Comparison of ENCODE assay signal across 9 cellular contexts in the genomic region with DNA sequence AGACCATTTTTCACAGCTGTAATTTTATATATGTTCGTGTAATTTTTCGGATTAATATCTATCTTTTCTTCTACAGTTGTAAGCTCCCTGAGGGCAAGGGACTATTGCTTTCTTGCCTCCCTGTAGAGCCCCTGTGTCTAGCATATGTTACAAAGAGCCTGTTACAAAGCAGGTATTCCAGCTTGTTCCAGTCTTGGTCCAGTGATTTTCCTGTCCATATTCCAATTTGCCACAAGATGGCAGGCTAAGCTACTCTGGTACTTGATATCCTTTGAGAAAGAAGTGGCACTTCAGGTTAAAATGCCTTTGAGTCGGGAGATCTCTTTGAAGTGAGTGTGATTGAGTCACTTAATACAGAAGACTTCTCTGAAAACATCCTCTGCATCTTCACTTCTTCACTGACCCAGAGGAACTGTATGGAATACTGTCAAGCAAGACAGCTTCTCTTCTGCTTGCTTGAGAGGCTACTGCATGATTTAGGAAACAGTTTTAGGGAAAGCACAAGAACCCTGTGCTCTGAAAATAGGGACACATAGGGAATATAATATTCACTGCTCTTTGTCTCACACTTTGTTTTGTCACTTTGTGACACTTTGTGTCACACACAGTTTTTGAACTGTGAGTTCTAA. TPM values are rescaled to one million over a fixed set of nuclear protein-coding genes. Genes with fewer than 3 reads are reported as not detected.
DNase-seq lines count a peak whose midpoint lies in the region; ATAC-seq, FAIRE-seq and TF ChIP-seq lines count a peak whose summit lies in the region.
"Had no signal": no experiment of that assay in that cellular context is flagged by ENCODE, and none has a peak within 500 bp of the region (broad histone marks: within the 10 kb centered on the region; RNA-seq: fewer than 3 reads in every experiment).

No MANE protein-coding gene starts in this region.

- H3K4me1 Mint-ChIP-seq in CD8-positive, alpha-beta memory T cell: peaks cover 15 to 25% (median 15%) of the 10 kb centered on the region in 3 donors

- H3K27ac Mint-ChIP-seq in CD8-positive, alpha-beta memory T cell: no peak overlapping the region

- H3K4me1 ChIP-seq in CD8-positive, alpha-beta memory T cell (ENCODE audit: insufficient read depth, low read length): peaks cover 9% of the 10 kb centered on the region

- intact Hi-C loops in sciatic nerve (cut with DNase I): no loop called here

- no peak overlapping the region for H3K27ac ChIP-seq in CD8-positive, alpha-beta memory T cell (ENCODE audit: low read depth, low read length)

- TF ChIP-seq CTCF in HFF-Myc (IDR thresholded peaks at IDR 0.05; ENCODE audit: low read depth, low read length, missing control alignments) (peak; percentile 63), bronchial epithelial cell (IDR thresholded peaks at IDR 0.05; ENCODE audit: insufficient read depth, low read length, severe bottlenecking) (peak; percentile 70)

- POLR2A ChIA-PET in CD8-positive, alpha-beta memory T cell (lab: Charles Lee): no interaction called here

- DNase-seq in AML-193 (lab: John Stamatoyannopoulos, UW) (peak; percentile 21 to 48), HFF-Myc (ENCODE audit: extremely low read depth, low read depth) (peak; percentile 44), NCI-H524 (lab: John Stamatoyannopoulos, UW) (peak; percentile 79 to 95), bronchial epithelial cell (ENCODE audit: low read depth) (peak; percentile 74), lung microvascular endothelial cell (ENCODE audit: low read depth in 2 of 2) (peak; percentile 66), sciatic nerve (ENCODE audit: low spot score) (no peak)
- DNase-seq in CD8-positive, alpha-beta memory T cell: no peak
- no peak for DNase-seq in activated T-cell treated with anti-CD3 and anti-CD28 coated beads, Interleukin-2, amount 50 U/mL, for 1 hour

- ATAC-seq in sciatic nerve: no peak

- no peak overlapping the region for H3K4me3 Mint-ChIP-seq in CD8-positive, alpha-beta memory T cell

- CTCF ChIA-PET in CD8-positive, alpha-beta memory T cell (lab: Charles Lee): interaction anchor here (1.4 to 2.1 kb wide), 3 partner anchors 10 to 709 kb away, joined by 4 to 7 read pairs (median 5); no protein-coding TSS in a partner anchor

- FAIRE-seq in bronchial epithelial cell (lab: Jason Lieb, UNC): no peak
- FAIRE-seq: endometrium had no signal

- H3K27me3 Mint-ChIP-seq in CD8-positive, alpha-beta memory T cell: no peaks in the 10 kb centered on the region

- peaks cover 0 to 2% (median 0%) of the 10 kb centered on the region in 3 donors for H3K36me3 Mint-ChIP-seq in CD8-positive, alpha-beta memory T cell

- no peak overlapping the region for H3K4me3 ChIP-seq in HFF-Myc (replicated peaks; ENCODE audit: low read depth, low read length)
- H3K4me3 ChIP-seq in bronchial epithelial cell (ENCODE audit: low read depth, low read length): no peak overlapping the region
- H3K4me3 ChIP-seq in CD8-positive, alpha-beta memory T cell (ENCODE audit: low read length): no peak overlapping the region

- no peaks in the 10 kb centered on the region for H3K27me3 ChIP-seq in bronchial epithelial cell (ENCODE audit: control insufficient read depth, insufficient read depth, low read length)
- no peaks in the 10 kb centered on the region for H3K27me3 ChIP-seq in CD8-positive, alpha-beta memory T cell (ENCODE audit: insufficient read depth, low read length, poor library complexity, severe bottlenecking)

- H3K9me3 Mint-ChIP-seq in CD8-positive, alpha-beta memory T cell: no peaks in the 10 kb centered on the region

- H3K9me3 ChIP-seq in CD8-positive, alpha-beta memory T cell (ENCODE audit: low read length): no peaks in the 10 kb centered on the region

- no peaks in the 10 kb centered on the region for H3K36me3 ChIP-seq in bronchial epithelial cell (ENCODE audit: control insufficient read depth, insufficient read depth, low read length)
- H3K36me3 ChIP-seq in CD8-positive, alpha-beta memory T cell (ENCODE audit: insufficient read depth, low read length): no peaks in the 10 kb centered on the region

RNA-seq across cellular contexts. Expression of gene CAVIN4, which starts 24.5 kb away (rescaled TPM):
- 0.26 and 0.53 TPM in 2 replicates for total RNA-seq in bronchial epithelial cell
- 1.8 and 2.0 TPM in 2 replicates for total RNA-seq in lung microvascular endothelial cell
- total RNA-seq in CD8-positive, alpha-beta memory T cell: under 1 TPM; 0.20 to 0.26 TPM
- polyA plus RNA-seq in CD8-positive, alpha-beta memory T cell: not detected
- 0.31 TPM for total RNA-seq in sciatic nerve

Comparison
In these comparisons a context has a peak if more than half of its experiments do, and no peak if none do; other contexts are left out.
1. DNase-seq: peak in AML-193 (2 of 2), HFF-Myc (single experiment), NCI-H524 (2 of 2), bronchial epithelial cell (single experiment) and lung microvascular endothelial cell (2 of 2); none in CD8-positive, alpha-beta memory T cell (0 of 5), activated T-cell treated with anti-CD3 and anti-CD28 coated beads, Interleukin-2, amount 50 U/mL, for 1 hour (single experiment) and sciatic nerve (single experiment).